Comparison of ENCODE assay signal across 1 cellular context in genomic region chr7:97119747-97120146, GRCh38.
TF ChIP-seq lines count a peak whose summit lies in the region.

No MANE protein-coding gene starts in this region.

TF ChIP-seq in H1, 55 proteins besides CTCF, POLR2A, EP300 and RAD21:
- TF ChIP-seq ATF3 (IDR thresholded peaks at IDR 0.05; ENCODE audit: insufficient read depth, low read depth, low read length) (no peak), E2F6 (IDR thresholded peaks at IDR 0.05) (no peak), CHD2 (IDR thresholded peaks at IDR 0.05; ENCODE audit: low read length) (no peak), YY1 (IDR thresholded peaks at IDR 0.05; ENCODE audit: low read depth, low read length) (no peak), TAF7 (optimal IDR thresholded peaks at IDR 0.05; ENCODE audit: borderline replicate concordance, low read depth, low read length) (no peak), CEBPB (IDR thresholded peaks at IDR 0.05; ENCODE audit: low read depth, low read length) (no peak), KDM5A (IDR thresholded peaks at IDR 0.05; ENCODE audit: low read length) (no peak), POU5F1 (IDR thresholded peaks at IDR 0.05; ENCODE audit: low read depth, low read length) (no peak), SP4 (IDR thresholded peaks at IDR 0.05; ENCODE audit: low read length) (no peak), TAF1 (IDR thresholded peaks at IDR 0.05; ENCODE audit: low read depth, low read length) (no peak), SP2 (IDR thresholded peaks at IDR 0.05; ENCODE audit: low read length) (no peak), HDAC2 (IDR thresholded peaks at IDR 0.05; ENCODE audit: borderline replicate concordance in 1 of 2, low read depth in 2 of 2, low read length in 2 of 2) (no peak), CREB1 (IDR thresholded peaks at IDR 0.05) (no peak), SP1 (IDR thresholded peaks at IDR 0.05; ENCODE audit: low read depth, low read length) (no peak), NRF1 (IDR thresholded peaks at IDR 0.05; ENCODE audit: low read depth, low read length) (no peak), HDAC6 (IDR thresholded peaks at IDR 0.05; ENCODE audit: low read depth, low read length) (no peak), RBBP5 (IDR thresholded peaks at IDR 0.05; ENCODE audit: borderline replicate concordance, low read depth, low read length) (no peak), ZNF274 (IDR thresholded peaks at IDR 0.05; ENCODE audit: borderline replicate concordance, extremely low read depth, low read length) (no peak), USF2 (IDR thresholded peaks at IDR 0.05; ENCODE audit: low read length) (no peak), SUZ12 (IDR thresholded peaks at IDR 0.05; ENCODE audit: low read length) (no peak)
